23 cellular contexts compared by ENCODE assay signal in genomic region chr2:23680951-23681350, GRCh38.
DNase-seq lines count a peak whose midpoint lies in the region; ATAC-seq and TF ChIP-seq lines count a peak whose summit lies in the region.
"Had no signal": no experiment of that assay in that cellular context is flagged by ENCODE, and none has a peak within 500 bp of the region (broad histone marks: within the 10 kb centered on the region; RNA-seq: fewer than 3 reads in every experiment).

No MANE protein-coding gene starts in this region.

- H3K9me3 Mint-ChIP-seq in IgD-negative memory B cell (peaks cover 0 to 5% (median 4%) of the 10 kb centered on the region in 3 donors), neural progenitor cell (peaks cover 3% of the 10 kb centered on the region)

- H2AFZ ChIP-seq in neural progenitor cell (replicated peaks), result no peak overlapping the region

- H3K4me2 ChIP-seq in neural progenitor cell, result no peak overlapping the region
- H3K4me2 ChIP-seq: BLaER1 had no signal

- peaks cover 2% of the 10 kb centered on the region for H3K36me3 Mint-ChIP-seq in IgD-negative memory B cell
- peaks cover 16% of the 10 kb centered on the region for H3K36me3 Mint-ChIP-seq in neural progenitor cell
- H3K36me3 Mint-ChIP-seq: CD14-positive monocyte; CD4-positive, CD25-positive, alpha-beta regulatory T cell had no signal

- H3K27me3 Mint-ChIP-seq in IgD-negative memory B cell (no peaks in the 10 kb centered on the region), neural progenitor cell (ENCODE audit: insufficient read depth, low read depth) (peaks cover 10% of the 10 kb centered on the region)
- H3K27me3 Mint-ChIP-seq: CD4-positive, CD25-positive, alpha-beta regulatory T cell had no signal

- TF ChIP-seq CTCF in WERI-Rb-1 (IDR thresholded peaks at IDR 0.05; ENCODE audit: low read depth, low read length) (no peak), neural progenitor cell (IDR thresholded peaks at IDR 0.05) (no peak)

- no peaks in the 10 kb centered on the region for H3K4me1 Mint-ChIP-seq in IgD-negative memory B cell
- H3K4me1 Mint-ChIP-seq in neural progenitor cell, result peaks cover 25% of the 10 kb centered on the region
- H3K4me1 Mint-ChIP-seq: CD14-positive monocyte; CD4-positive, alpha-beta memory T cell had no signal

- POLR2A ChIA-PET in HEK293T (lab: Yijun Ruan, JAX), result no interaction called here

- peak overlapping the region in 2 of 3 donors; percentile 45 to 73 for H3K27ac Mint-ChIP-seq in IgD-negative memory B cell
- H3K27ac Mint-ChIP-seq in neural progenitor cell, result peak overlapping the region; percentile 66
- H3K27ac Mint-ChIP-seq: CD14-positive monocyte; CD4-positive, alpha-beta memory T cell; CD4-positive, CD25-positive, alpha-beta regulatory T cell had no signal

- H3K4me3 ChIP-seq in WERI-Rb-1 (ENCODE audit: low read depth, low read length) (no peak overlapping the region), neural progenitor cell (no peak overlapping the region)
- H3K4me3 ChIP-seq: BLaER1, GM12878 had no signal

- no peaks in the 10 kb centered on the region for H3K79me2 ChIP-seq in neural progenitor cell (ENCODE audit: low read depth)

- H3K9me3 ChIP-seq in WERI-Rb-1 (ENCODE audit: severe bottlenecking), result peaks cover 5% of the 10 kb centered on the region
- H3K9me3 ChIP-seq in neural progenitor cell (ENCODE audit: low read depth), result no peaks in the 10 kb centered on the region
- H3K9me3 ChIP-seq: BE2C had no signal

- H3K4me3 Mint-ChIP-seq in IgD-negative memory B cell (no peak overlapping the region), neural progenitor cell (no peak overlapping the region)
- H3K4me3 Mint-ChIP-seq: CD14-positive monocyte; CD4-positive, CD25-positive, alpha-beta regulatory T cell; CD8-positive, alpha-beta memory T cell had no signal

- CTCF ChIA-PET in HEK293T (lab: Yijun Ruan, JAX), result no interaction called here

- no peaks in the 10 kb centered on the region for H3F3A ChIP-seq in neural progenitor cell (ENCODE audit: low read depth)

- H3K27me3 ChIP-seq in WERI-Rb-1 (ENCODE audit: insufficient read depth, low read depth, severe bottlenecking) (no peaks in the 10 kb centered on the region), neural progenitor cell (no peaks in the 10 kb centered on the region)
- H3K27me3 ChIP-seq: BE2C, BLaER1 had no signal

- DNase-seq in WERI-Rb-1 (no peak), neural progenitor cell (ENCODE audit: low spot score) (no peak), mucosa of gallbladder (ENCODE audit: low spot score) (no peak), HEK293T (ENCODE audit: extremely low spot score) (no peak)
- DNase-seq: 8988T; ACHN; BE2C; C1 segment of cervical spinal cord; CD4-positive, alpha-beta memory T cell; CD4-positive, CD25-positive, alpha-beta regulatory T cell; CD8-positive, alpha-beta memory T cell; DMS 273 treated with DMSO at 0.1 percent for 48 hours; DMS153; DMS53; DMS79; DND-41; EL; GDM1 had no signal

- H3K27ac ChIP-seq in WERI-Rb-1 (peak overlapping the region; percentile 68), neural progenitor cell (no peak overlapping the region)
- H3K27ac ChIP-seq: BLaER1 had no signal

- no peak for ATAC-seq in HG02884 (IDR thresholded peaks at IDR 0.05; ENCODE audit: unreplicated experiment)
- ATAC-seq: GM12878 had no signal

- H3K36me3 ChIP-seq in WERI-Rb-1 (no peaks in the 10 kb centered on the region; the same call in 1 of the 2 replicates), neural progenitor cell (no peaks in the 10 kb centered on the region)
- H3K36me3 ChIP-seq: BE2C, BLaER1 had no signal

- H3K9ac ChIP-seq in neural progenitor cell, result no peak overlapping the region
- H3K9ac ChIP-seq: BLaER1 had no signal

- peaks cover 16% of the 10 kb centered on the region for H3K4me1 ChIP-seq in neural progenitor cell

- H4K20me1 ChIP-seq in neural progenitor cell (ENCODE audit: low read depth), result no peaks in the 10 kb centered on the region

TF ChIP-seq in HEK293T, 16 proteins besides CTCF, POLR2A, EP300 and RAD21:
- TF ChIP-seq SP1 (IDR thresholded peaks at IDR 0.05), result no peak
- no peak for TF ChIP-seq FOXA1 (IDR thresholded peaks at IDR 0.05)
- TF ChIP-seq ELF4 (IDR thresholded peaks at IDR 0.05), result no peak
- TF ChIP-seq PKNOX1 (IDR thresholded peaks at IDR 0.05), result no peak
- no peak for TF ChIP-seq ZNF384 (IDR thresholded peaks at IDR 0.05)
- no peak for TF ChIP-seq FOXM1 (IDR thresholded peaks at IDR 0.05; ENCODE audit: borderline replicate concordance)
- no peak for TF ChIP-seq BHLHE40 (IDR thresholded peaks at IDR 0.05; ENCODE audit: borderline replicate concordance)
- no peak for TF ChIP-seq NFRKB (IDR thresholded peaks at IDR 0.05)
- no peak for TF ChIP-seq L3MBTL2 (conservative IDR thresholded peaks at IDR 0.05)
- TF ChIP-seq CTBP1 (IDR thresholded peaks at IDR 0.05; ENCODE audit: borderline replicate concordance), result no peak
